In genomic region chr21:15171546-15171945, GRCh38 we compare ENCODE assay signal across 32 cellular contexts.
"Had no signal": no experiment of that assay in that cellular context is flagged by ENCODE, and none has a peak within 500 bp of the region (broad histone marks: within the 10 kb centered on the region; RNA-seq: fewer than 3 reads in every experiment).

No MANE protein-coding gene starts in this region.

- H3K9me3 ChIP-seq: adrenal gland, body of pancreas, esophagus squamous epithelium had no signal

- H3K36me3 ChIP-seq: adrenal gland, esophagus squamous epithelium, WERI-Rb-1 had no signal

- H3K4me3 ChIP-seq: adrenal gland, body of pancreas, esophagus squamous epithelium had no signal

- ATAC-seq: activated CD4-positive, CD25-positive, alpha-beta regulatory T cell treated with anti-CD3 and anti-CD28 coated beads, Interleukin-2, amount 50 U/mL, for 24 hours; activated CD8-positive, alpha-beta T cell treated with anti-CD3 and anti-CD28 coated beads for 36 hours; activated naive CD8-positive, alpha-beta T cell treated with anti-CD3 and anti-CD28 coated beads, Interleukin-2, amount 50 U/mL, for 24 hours; activated T-cell treated with anti-CD3 and anti-CD28 coated beads, Interleukin-2, amount 50 U/mL, for 4 hours; activated T-helper 17 cell treated with anti-CD3 and anti-CD28 coated beads, Interleukin-2, amount 50 U/mL, for 72 hours; body of pancreas; effector memory CD8-positive, alpha-beta T cell; T-helper 17 cell had no signal

- H3K36me3 Mint-ChIP-seq: activated naive CD8-positive, alpha-beta T cell treated with anti-CD3 and anti-CD28 coated beads for 36 hours had no signal

- H3K27me3 ChIP-seq: adrenal gland, body of pancreas, esophagus squamous epithelium had no signal

- DNase-seq: activated B cell treated with CpG ODN at 0.5 μM for 24 hours; activated CD4-positive, alpha-beta T cell treated with anti-CD3 and anti-CD28 coated beads for 48 hours; activated CD4-positive, alpha-beta T cell treated with anti-CD3 and anti-CD28 coated beads, Interleukin-2, amount 50 U/mL, for 1 hour; activated CD4-positive, alpha-beta T cell treated with anti-CD3 and anti-CD28 coated beads, Interleukin-2, amount 50 U/mL, for 48 hours; activated CD8-positive, alpha-beta memory T cell treated with anti-CD3 and anti-CD28 coated beads for 24 hours; activated CD8-positive, alpha-beta T cell treated with anti-CD3 and anti-CD28 coated beads for 36 hours; activated effector memory CD4-positive, alpha-beta T cell treated with Interleukin-2 at 50 U/mL for 16 hours; activated gamma-delta T cell treated with Interleukin-2 at 50 U/mL for 16 hours; activated naive CD4-positive, alpha-beta T cell treated with anti-CD3 and anti-CD28 coated beads, Interleukin-2, amount 50 U/mL, for 16 hours; activated naive CD4-positive, alpha-beta T cell treated with Interleukin-2 at 50 U/mL for 16 hours; activated naive CD8-positive, alpha-beta T cell treated with anti-CD3 and anti-CD28 coated beads for 36 hours; activated naive CD8-positive, alpha-beta T cell treated with anti-CD3 and anti-CD28 coated beads, Interleukin-2, amount 50 U/mL, for 24 hours; activated T-cell treated with anti-CD3 and anti-CD28 coated beads, Interleukin-2, amount 50 U/mL, for 4 hours; adrenal gland; amygdala; aorta; body of pancreas; cortex of kidney; dermis blood vessel endothelial cell; effector CD4-positive, alpha-beta T cell; effector memory CD8-positive, alpha-beta T cell; esophagus squamous epithelium; foreskin melanocyte; head of caudate nucleus; T-helper 1 cell; T-helper 17 cell; T1000; WERI-Rb-1 had no signal

- H3K9me3 Mint-ChIP-seq: activated B cell treated with CpG ODN at 0.5 μM for 24 hours; activated CD8-positive, alpha-beta T cell treated with anti-CD3 and anti-CD28 coated beads for 36 hours; activated naive CD8-positive, alpha-beta T cell treated with anti-CD3 and anti-CD28 coated beads, Interleukin-2, amount 50 U/mL, for 24 hours; activated T-cell treated with anti-CD3 and anti-CD28 coated beads, Interleukin-2, amount 50 U/mL, for 4 hours; activated T-helper 17 cell treated with anti-CD3 and anti-CD28 coated beads, Interleukin-2, amount 50 U/mL, for 72 hours; effector memory CD8-positive, alpha-beta T cell; T-helper 2 cell treated with Interferon-gamma antibody and Interleukin-4, amounts not matched to agents 5 μg/mL and 100 μg/mL, for 36 hours had no signal

- H3K4me1 ChIP-seq: adrenal gland, esophagus squamous epithelium had no signal

- H3K27ac Mint-ChIP-seq: activated B cell treated with CpG ODN at 0.5 μM for 24 hours; activated CD8-positive, alpha-beta T cell treated with anti-CD3 and anti-CD28 coated beads for 36 hours; activated naive CD8-positive, alpha-beta T cell treated with anti-CD3 and anti-CD28 coated beads for 36 hours; activated naive CD8-positive, alpha-beta T cell treated with anti-CD3 and anti-CD28 coated beads, Interleukin-2, amount 50 U/mL, for 24 hours; activated T-helper 17 cell treated with anti-CD3 and anti-CD28 coated beads, Interleukin-2, amount 50 U/mL, for 72 hours; effector memory CD8-positive, alpha-beta T cell; T-helper 2 cell treated with Interferon-gamma antibody and Interleukin-4, amounts not matched to agents 5 μg/mL and 100 μg/mL, for 36 hours had no signal

- H3K27ac ChIP-seq: adrenal gland, body of pancreas, epithelial cell of prostate, esophagus squamous epithelium, WERI-Rb-1 had no signal
